Comparison of ENCODE assay signal across 2 cellular contexts in genomic region chr1:34711469-34711868, GRCh38.
TF ChIP-seq lines count a peak whose summit lies in the region.

No MANE protein-coding gene starts in this region.

TF ChIP-seq in Ishikawa, 13 proteins besides CTCF, POLR2A, EP300 and RAD21:
- TF ChIP-seq ZBTB7A (IDR thresholded peaks at IDR 0.05; ENCODE audit: low read depth) (no peak), USF1 (IDR thresholded peaks at IDR 0.05) (peak; percentile 90)

TF ChIP-seq in GM12878, 131 proteins besides CTCF, POLR2A, EP300 and RAD21:
- TF ChIP-seq SIX5 (IDR thresholded peaks at IDR 0.05; ENCODE audit: low read depth, low read length, severe bottlenecking) (peak; percentile 63), RELB (IDR thresholded peaks at IDR 0.05; ENCODE audit: low read depth) (no peak), IRF5 (IDR thresholded peaks at IDR 0.05; ENCODE audit: borderline replicate concordance) (no peak), ATF3 (IDR thresholded peaks at IDR 0.05; ENCODE audit: borderline replicate concordance, extremely low read depth, low read depth, low read length) (peak; percentile 24; the same call in 1 of the 2 replicates), PRDM15 (CRISPR knock-in tag; IDR thresholded peaks at IDR 0.05) (no peak), HCFC1 (IDR thresholded peaks at IDR 0.05; ENCODE audit: low read length) (peak; percentile 43)
